1 cellular context compared by ENCODE assay signal in genomic region chr19:6161271-6161850, GRCh38.
TF ChIP-seq lines count a peak whose summit lies in the region.

No MANE protein-coding gene starts in this region.

TF ChIP-seq in HepG2, 621 proteins besides CTCF, POLR2A, EP300 and RAD21:
- TF ChIP-seq ATF2 (CRISPR knock-in tag; IDR thresholded peaks at IDR 0.05): no peak
- TF ChIP-seq GABPA (IDR thresholded peaks at IDR 0.05; ENCODE audit: low read depth, low read length): no peak
- peak; percentile 66 for TF ChIP-seq GABPA (CRISPR knock-in tag; IDR thresholded peaks at IDR 0.05; ENCODE audit: low read depth)
- TF ChIP-seq PCBP2 (optimal IDR thresholded peaks at IDR 0.05; ENCODE audit: low read depth, low read length, poor library complexity, severe bottlenecking): peak; percentile 24
